1 cellular context compared by ENCODE assay signal in genomic region chr2:238060542-238061309, GRCh38.
A peak's percentile ranks its signal among the peaks of the same experiment; 100 is the strongest.
TF ChIP-seq lines count a peak whose summit lies in the region.

Gene SCLY (plus strand): TSS chr2:238061001. CDS start chr2:238061055, 54 bp downstream.

TF ChIP-seq in GM12878, 131 proteins besides CTCF, POLR2A, EP300 and RAD21 (continued from another document):
- TF ChIP-seq SPI1 (IDR thresholded peaks at IDR 0.05; ENCODE audit: borderline replicate concordance, insufficient read depth, low read depth, low read length) = 0 out of 2 replicates have a peak, but pooled peaks have one; percentile 17
- TF ChIP-seq TBL1XR1 (IDR thresholded peaks at IDR 0.05; ENCODE audit: low read depth, low read length) = 0 out of 2 replicates have a peak, but pooled peaks have one; percentile 41
- no peak for TF ChIP-seq YBX1 (IDR thresholded peaks at IDR 0.05)
- TF ChIP-seq ZNF217 (IDR thresholded peaks at IDR 0.05) = no peak
- TF ChIP-seq RELB (IDR thresholded peaks at IDR 0.05; ENCODE audit: low read depth) = peak; percentile 44; the same call in 1 of the 2 replicates
- peak; percentile 94 for TF ChIP-seq IKZF1 (conservative IDR thresholded peaks at IDR 0.05)
- TF ChIP-seq MTA2 (IDR thresholded peaks at IDR 0.05; ENCODE audit: low read depth) = peak; percentile 59; the same call in 1 of the 2 replicates
- no peak for TF ChIP-seq WRNIP1 (IDR thresholded peaks at IDR 0.05; ENCODE audit: borderline replicate concordance, low read depth, low read length)
- no peak for TF ChIP-seq MLLT1 (IDR thresholded peaks at IDR 0.05)
- TF ChIP-seq MTA3 (IDR thresholded peaks at IDR 0.05; ENCODE audit: borderline replicate concordance, low read length) = no peak
- peak; percentile 71 for TF ChIP-seq ZNF687 (IDR thresholded peaks at IDR 0.05)
- no peak for TF ChIP-seq HDAC6 (IDR thresholded peaks at IDR 0.05; ENCODE audit: unreplicated experiment)
- no peak for TF ChIP-seq MYB (IDR thresholded peaks at IDR 0.05; ENCODE audit: borderline replicate concordance, low read depth, low read length)
- no peak for TF ChIP-seq HDAC2 (IDR thresholded peaks at IDR 0.05)
- peak; percentile 91 for TF ChIP-seq USF1 (IDR thresholded peaks at IDR 0.05; ENCODE audit: borderline replicate concordance, extremely low read length, insufficient read depth, low read depth, low read length)
- peak; percentile 89 for TF ChIP-seq GABPA (IDR thresholded peaks at IDR 0.05; ENCODE audit: low read depth)
- TF ChIP-seq ZBTB4 (CRISPR knock-in tag; IDR thresholded peaks at IDR 0.05) = no peak
- peak; percentile 71 for TF ChIP-seq LARP7 (IDR thresholded peaks at IDR 0.05)
- TF ChIP-seq ZNF384 (IDR thresholded peaks at IDR 0.05; ENCODE audit: borderline replicate concordance, low read depth, low read length) = no peak
- peak; percentile 92 for TF ChIP-seq YY1 (IDR thresholded peaks at IDR 0.05; ENCODE audit: low read depth, low read length)
- TF ChIP-seq USF2 (IDR thresholded peaks at IDR 0.05; ENCODE audit: borderline replicate concordance, low read depth, low read length) = peak; percentile 83
- TF ChIP-seq NFIC (IDR thresholded peaks at IDR 0.05; ENCODE audit: low read depth, low read length) = no peak
- peak; percentile 33; the same call in 1 of the 2 replicates for TF ChIP-seq PKNOX1 (IDR thresholded peaks at IDR 0.05)
